7 cellular contexts compared by ENCODE assay signal in genomic region chr16:46947900-46948547, GRCh38. TPM values are rescaled to one million over a fixed set of nuclear protein-coding genes. Genes with fewer than 3 reads are reported as not detected.
DNase-seq lines count a peak whose midpoint lies in the region; ATAC-seq and TF ChIP-seq lines count a peak whose summit lies in the region.

No MANE protein-coding gene starts in this region.

- POLR2A ChIA-PET in activated B cell treated with CpG ODN at 0.5 μM for 24 hours (lab: Charles Lee), result no interaction called here

- H3K4me1 ChIP-seq in esophagus muscularis mucosa, result no peaks in the 10 kb centered on the region

- H3K4me1 Mint-ChIP-seq in activated B cell treated with CpG ODN at 0.5 μM for 24 hours (peaks cover 7% of the 10 kb centered on the region), progenitor cell of endocrine pancreas (ENCODE audit: low read depth) (peaks cover 1% of the 10 kb centered on the region)

- no peak overlapping the region for H3K27ac ChIP-seq in esophagus muscularis mucosa (replicated peaks in 1 of 4)

- WGBS in esophagus muscularis mucosa, result 94% methylated on average over 7 of the region's 7 CpGs

- H3K36me3 Mint-ChIP-seq in activated B cell treated with CpG ODN at 0.5 μM for 24 hours (ENCODE audit: low read depth) (no peaks in the 10 kb centered on the region), progenitor cell of endocrine pancreas (ENCODE audit: insufficient read depth) (no peaks in the 10 kb centered on the region)

- no peak for TF ChIP-seq POLR2A in esophagus muscularis mucosa (IDR thresholded peaks at IDR 0.05; ENCODE audit: low read depth)

- CTCF ChIA-PET in activated B cell treated with CpG ODN at 0.5 μM for 24 hours (lab: Charles Lee), result interaction anchor here (0.7 to 2.6 kb wide), 10 partner anchors 90 to 1219 kb away, joined by 3 to 15 read pairs (median 3); partner anchors contain the start of gene NETO2

- no peak overlapping the region for H3K4me3 ChIP-seq in esophagus muscularis mucosa

- H3K9me3 ChIP-seq in esophagus muscularis mucosa, result no peaks in the 10 kb centered on the region

- H3K27ac Mint-ChIP-seq in activated B cell treated with CpG ODN at 0.5 μM for 24 hours (no peak overlapping the region), progenitor cell of endocrine pancreas (no peak overlapping the region)

- TF ChIP-seq EP300 in esophagus muscularis mucosa (IDR thresholded peaks at IDR 0.05), result no peak

- H3K4me3 Mint-ChIP-seq in activated B cell treated with CpG ODN at 0.5 μM for 24 hours, result no peak overlapping the region
- H3K4me3 Mint-ChIP-seq in progenitor cell of endocrine pancreas (ENCODE audit: low read depth), result no peak overlapping the region

- ATAC-seq in GM21825 (IDR thresholded peaks at IDR 0.05; ENCODE audit: unreplicated experiment), result peak; percentile 69
- peak; percentile 74 for ATAC-seq in activated B cell treated with CpG ODN at 0.5 μM for 24 hours (ENCODE audit: low read depth)
- no peak for ATAC-seq in GM21360 (IDR thresholded peaks at IDR 0.05; ENCODE audit: unreplicated experiment)

- DNase-seq in GF-D8 (lab: John Stamatoyannopoulos, UW), result peak; percentile 32
- peak; percentile 80 for DNase-seq in NAMALWA (ENCODE audit: low spot score)
- DNase-seq in activated B cell treated with CpG ODN at 0.5 μM for 24 hours, result no peak
- no peak for DNase-seq in esophagus muscularis mucosa (ENCODE audit: extremely low spot score)
- no peak for DNase-seq in progenitor cell of endocrine pancreas (ENCODE audit: low spot score, unreplicated experiment)

- intact Hi-C loops in activated B cell treated with CpG ODN at 0.5 μM for 24 hours (cut with micrococcal nuclease) (loop anchor here (1.0 to 10.0 kb wide), 8 partner anchors 70 to 1687 kb away; no protein-coding TSS in a partner anchor), esophagus muscularis mucosa (cut with DNase I) (loop anchor here (5.0 kb wide), 1 partner anchor 1209 kb away; the partner anchor contains the start of gene ABCC12)

- H3K9me3 Mint-ChIP-seq in activated B cell treated with CpG ODN at 0.5 μM for 24 hours (no peaks in the 10 kb centered on the region), progenitor cell of endocrine pancreas (ENCODE audit: low read depth) (no peaks in the 10 kb centered on the region)

- no peaks in the 10 kb centered on the region for H3K36me3 ChIP-seq in esophagus muscularis mucosa

- no peaks in the 10 kb centered on the region for H3K27me3 ChIP-seq in esophagus muscularis mucosa

- no peak for TF ChIP-seq CTCF in activated B cell treated with CpG ODN at 0.5 μM for 24 hours (IDR thresholded peaks at IDR 0.05)
- peak; percentile 19 to 40 (median 26) for TF ChIP-seq CTCF in esophagus muscularis mucosa (IDR thresholded peaks at IDR 0.05)
- TF ChIP-seq CTCF in progenitor cell of endocrine pancreas (IDR thresholded peaks at IDR 0.05; ENCODE audit: unreplicated experiment), result peak; percentile 71

- H3K27me3 Mint-ChIP-seq in activated B cell treated with CpG ODN at 0.5 μM for 24 hours (no peaks in the 10 kb centered on the region), progenitor cell of endocrine pancreas (no peaks in the 10 kb centered on the region)

RNA-seq across cellular contexts. Expression of gene DNAJA2, which starts 25.4 kb away (rescaled TPM):
- total RNA-seq in activated B cell treated with CpG ODN at 0.5 μM for 24 hours, result 54.4 and 57.1 TPM in 2 replicates
- total RNA-seq in esophagus muscularis mucosa, result 10 to 100 TPM; 48.4 to 68.2 (median 56.0) TPM
- 62.8 and 63.7 TPM in 2 replicates for total RNA-seq in progenitor cell of endocrine pancreas

Comparison
In these comparisons a context has a peak if more than half of its experiments do, and no peak if none do; other contexts are left out.
1. DNase-seq: peak in GF-D8 (single experiment) and NAMALWA (single experiment); none in activated B cell treated with CpG ODN at 0.5 μM for 24 hours (single experiment), esophagus muscularis mucosa (single experiment) and progenitor cell of endocrine pancreas (single experiment).